In the genomic region with DNA sequence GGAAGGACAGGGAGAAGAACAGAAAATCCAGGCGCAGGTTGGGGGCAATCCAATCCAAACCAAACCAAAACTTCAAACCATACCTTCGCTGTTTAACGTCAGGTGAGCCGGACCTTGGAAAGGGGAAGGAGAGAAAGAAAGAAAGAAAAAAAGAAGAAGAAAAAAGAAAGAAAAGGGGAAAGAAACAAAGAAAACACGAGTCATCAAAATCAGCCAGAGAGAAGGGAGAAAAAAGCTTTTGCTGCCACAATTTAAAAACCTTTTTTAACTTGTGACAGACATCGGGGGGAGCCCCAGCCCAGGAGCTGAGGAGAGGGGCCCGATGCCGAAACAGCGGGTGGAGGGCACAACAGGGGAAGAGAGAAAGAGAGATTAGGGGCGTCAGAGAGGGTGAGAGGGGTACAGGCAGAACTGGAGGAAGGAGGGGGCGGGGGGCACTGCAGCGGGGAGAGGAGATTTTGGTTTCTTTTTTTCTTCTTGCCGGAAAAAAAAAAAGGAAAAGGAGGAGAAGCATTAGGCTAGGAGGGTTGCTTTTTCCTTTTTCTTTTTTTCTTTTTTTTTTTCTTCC, we compare ENCODE assay signal across 1 cellular context.
TF ChIP-seq lines count a peak whose summit lies in the region.

No MANE protein-coding gene starts in this region.

TF ChIP-seq in A549, 52 proteins besides CTCF, POLR2A, EP300 and RAD21:
- TF ChIP-seq KDM1A (IDR thresholded peaks at IDR 0.05; ENCODE audit: low read depth) (no peak), HEYL (CRISPR knock-in tag; IDR thresholded peaks at IDR 0.05) (no peak), SREBF2 (IDR thresholded peaks at IDR 0.05) (no peak), ELK1 (IDR thresholded peaks at IDR 0.05; ENCODE audit: low read depth, low read length) (no peak), PHF8 (IDR thresholded peaks at IDR 0.05; ENCODE audit: borderline replicate concordance, low read depth) (no peak), MAFK (IDR thresholded peaks at IDR 0.05; ENCODE audit: partially characterized antibody) (peak; percentile 58), RCOR1 (IDR thresholded peaks at IDR 0.05; ENCODE audit: low read depth, low read length) (no peak)
- TF ChIP-seq, protein P1, sequence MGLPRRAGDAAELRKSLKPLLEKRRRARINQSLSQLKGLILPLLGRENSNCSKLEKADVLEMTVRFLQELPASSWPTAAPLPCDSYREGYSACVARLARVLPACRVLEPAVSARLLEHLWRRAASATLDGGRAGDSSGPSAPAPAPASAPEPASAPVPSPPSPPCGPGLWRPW (IDR thresholded peaks at IDR 0.05) = no peak
